Comparison of ENCODE assay signal across 2 cellular contexts in the genomic region with DNA sequence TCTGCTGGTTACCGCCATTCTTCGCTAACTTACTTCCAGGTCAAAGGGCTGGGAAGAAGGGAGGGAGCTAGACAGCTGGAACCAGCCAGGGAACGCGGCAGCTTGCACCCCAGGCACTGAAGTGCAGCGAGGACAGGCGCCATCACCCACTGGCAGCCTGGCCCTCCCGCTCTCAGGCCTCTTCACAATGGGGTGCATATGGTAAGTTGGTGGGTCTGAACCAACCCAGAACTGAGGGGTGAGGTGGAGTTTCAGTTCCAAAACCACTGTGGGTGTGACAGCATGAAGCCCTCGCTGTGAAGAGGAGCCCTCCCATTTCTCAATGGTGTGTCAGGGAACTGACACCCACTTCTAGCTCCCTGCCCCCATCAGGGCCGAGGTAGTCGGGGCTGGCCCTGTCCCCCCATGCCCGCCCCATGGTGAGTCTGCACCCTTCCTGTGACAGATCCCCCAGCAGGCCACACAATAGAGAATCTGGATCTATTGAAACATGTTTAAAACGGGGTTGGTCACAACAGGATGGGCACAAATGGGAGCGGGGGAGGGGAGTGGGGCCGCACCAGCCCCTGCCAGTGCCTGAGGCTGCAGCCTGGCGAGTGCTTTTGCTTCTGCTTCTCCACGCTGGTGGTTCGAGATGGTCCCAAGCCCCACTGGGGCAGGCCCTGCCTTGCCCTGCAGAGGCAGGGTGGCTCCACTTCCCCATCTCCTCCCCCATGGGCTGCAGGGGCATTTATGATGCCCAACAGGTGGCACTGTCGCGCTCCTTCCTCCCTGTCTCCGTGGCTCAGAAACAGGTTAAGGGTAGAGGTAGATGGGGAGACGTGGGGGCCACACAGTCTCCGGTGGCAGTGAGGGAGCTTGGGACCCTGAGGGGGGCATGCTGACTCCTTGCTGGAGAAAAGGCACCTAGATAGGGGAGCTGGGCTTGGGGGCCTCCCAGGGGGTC.
A peak's percentile ranks its signal among the peaks of the same experiment; 100 is the strongest.
TF ChIP-seq lines count a peak whose summit lies in the region.

No MANE protein-coding gene starts in this region.

TF ChIP-seq in K562, 482 proteins besides CTCF, POLR2A, EP300 and RAD21 (continues in another document):
- TF ChIP-seq ARHGAP35 (IDR thresholded peaks at IDR 0.05; ENCODE audit: partially characterized antibody) = no peak
- no peak for TF ChIP-seq JUNB (CRISPR knock-in tag; conservative IDR thresholded peaks at IDR 0.05)
- TF ChIP-seq LARP7 (IDR thresholded peaks at IDR 0.05) = no peak
- TF ChIP-seq, protein P1, sequence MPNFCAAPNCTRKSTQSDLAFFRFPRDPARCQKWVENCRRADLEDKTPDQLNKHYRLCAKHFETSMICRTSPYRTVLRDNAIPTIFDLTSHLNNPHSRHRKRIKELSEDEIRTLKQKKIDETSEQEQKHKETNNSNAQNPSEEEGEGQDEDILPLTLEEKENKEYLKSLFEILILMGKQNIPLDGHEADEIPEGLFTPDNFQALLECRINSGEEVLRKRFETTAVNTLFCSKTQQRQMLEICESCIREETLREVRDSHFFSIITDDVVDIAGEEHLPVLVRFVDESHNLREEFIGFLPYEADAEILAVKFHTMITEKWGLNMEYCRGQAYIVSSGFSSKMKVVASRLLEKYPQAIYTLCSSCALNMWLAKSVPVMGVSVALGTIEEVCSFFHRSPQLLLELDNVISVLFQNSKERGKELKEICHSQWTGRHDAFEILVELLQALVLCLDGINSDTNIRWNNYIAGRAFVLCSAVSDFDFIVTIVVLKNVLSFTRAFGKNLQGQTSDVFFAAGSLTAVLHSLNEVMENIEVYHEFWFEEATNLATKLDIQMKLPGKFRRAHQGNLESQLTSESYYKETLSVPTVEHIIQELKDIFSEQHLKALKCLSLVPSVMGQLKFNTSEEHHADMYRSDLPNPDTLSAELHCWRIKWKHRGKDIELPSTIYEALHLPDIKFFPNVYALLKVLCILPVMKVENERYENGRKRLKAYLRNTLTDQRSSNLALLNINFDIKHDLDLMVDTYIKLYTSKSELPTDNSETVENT (CRISPR knock-in tag; IDR thresholded peaks at IDR 0.05) = no peak
- no peak for TF ChIP-seq ZFP36 (IDR thresholded peaks at IDR 0.05; ENCODE audit: low read depth, low read length, partially characterized antibody)
- peak; percentile 78; the same call in 1 of the 2 replicates for TF ChIP-seq SPI1 (IDR thresholded peaks at IDR 0.05; ENCODE audit: borderline replicate concordance, low read depth, low read length)
- TF ChIP-seq, protein P2, sequence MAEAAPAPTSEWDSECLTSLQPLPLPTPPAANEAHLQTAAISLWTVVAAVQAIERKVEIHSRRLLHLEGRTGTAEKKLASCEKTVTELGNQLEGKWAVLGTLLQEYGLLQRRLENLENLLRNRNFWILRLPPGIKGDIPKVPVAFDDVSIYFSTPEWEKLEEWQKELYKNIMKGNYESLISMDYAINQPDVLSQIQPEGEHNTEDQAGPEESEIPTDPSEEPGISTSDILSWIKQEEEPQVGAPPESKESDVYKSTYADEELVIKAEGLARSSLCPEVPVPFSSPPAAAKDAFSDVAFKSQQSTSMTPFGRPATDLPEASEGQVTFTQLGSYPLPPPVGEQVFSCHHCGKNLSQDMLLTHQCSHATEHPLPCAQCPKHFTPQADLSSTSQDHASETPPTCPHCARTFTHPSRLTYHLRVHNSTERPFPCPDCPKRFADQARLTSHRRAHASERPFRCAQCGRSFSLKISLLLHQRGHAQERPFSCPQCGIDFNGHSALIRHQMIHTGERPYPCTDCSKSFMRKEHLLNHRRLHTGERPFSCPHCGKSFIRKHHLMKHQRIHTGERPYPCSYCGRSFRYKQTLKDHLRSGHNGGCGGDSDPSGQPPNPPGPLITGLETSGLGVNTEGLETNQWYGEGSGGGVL (CRISPR knock-in tag; IDR thresholded peaks at IDR 0.05) = no peak
- 0 out of 2 replicates have a peak, but pooled peaks have one; percentile 13 for TF ChIP-seq SMC3 (conservative IDR thresholded peaks at IDR 0.05; ENCODE audit: insufficient read depth, low read depth, low read length)
- no peak for TF ChIP-seq KHSRP (IDR thresholded peaks at IDR 0.05)
- TF ChIP-seq MAFG (tag; conservative IDR thresholded peaks at IDR 0.05) = no peak
- TF ChIP-seq, protein P3, sequence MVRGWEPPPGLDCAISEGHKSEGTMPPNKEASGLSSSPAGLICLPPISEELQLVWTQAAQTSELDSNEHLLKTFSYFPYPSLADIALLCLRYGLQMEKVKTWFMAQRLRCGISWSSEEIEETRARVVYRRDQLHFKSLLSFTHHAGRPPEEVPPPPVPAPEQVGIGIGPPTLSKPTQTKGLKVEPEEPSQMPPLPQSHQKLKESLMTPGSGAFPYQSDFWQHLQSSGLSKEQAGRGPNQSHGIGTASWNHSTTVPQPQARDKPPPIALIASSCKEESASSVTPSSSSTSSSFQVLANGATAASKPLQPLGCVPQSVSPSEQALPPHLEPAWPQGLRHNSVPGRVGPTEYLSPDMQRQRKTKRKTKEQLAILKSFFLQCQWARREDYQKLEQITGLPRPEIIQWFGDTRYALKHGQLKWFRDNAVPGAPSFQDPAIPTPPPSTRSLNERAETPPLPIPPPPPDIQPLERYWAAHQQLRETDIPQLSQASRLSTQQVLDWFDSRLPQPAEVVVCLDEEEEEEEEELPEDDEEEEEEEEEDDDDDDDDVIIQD (CRISPR knock-in tag; IDR thresholded peaks at IDR 0.05) = no peak
- TF ChIP-seq, protein P4, sequence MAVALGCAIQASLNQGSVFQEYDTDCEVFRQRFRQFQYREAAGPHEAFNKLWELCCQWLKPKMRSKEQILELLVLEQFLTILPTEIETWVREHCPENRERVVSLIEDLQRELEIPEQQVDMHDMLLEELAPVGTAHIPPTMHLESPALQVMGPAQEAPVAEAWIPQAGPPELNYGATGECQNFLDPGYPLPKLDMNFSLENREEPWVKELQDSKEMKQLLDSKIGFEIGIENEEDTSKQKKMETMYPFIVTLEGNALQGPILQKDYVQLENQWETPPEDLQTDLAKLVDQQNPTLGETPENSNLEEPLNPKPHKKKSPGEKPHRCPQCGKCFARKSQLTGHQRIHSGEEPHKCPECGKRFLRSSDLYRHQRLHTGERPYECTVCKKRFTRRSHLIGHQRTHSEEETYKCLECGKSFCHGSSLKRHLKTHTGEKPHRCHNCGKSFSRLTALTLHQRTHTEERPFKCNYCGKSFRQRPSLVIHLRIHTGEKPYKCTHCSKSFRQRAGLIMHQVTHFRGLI (CRISPR knock-in tag; IDR thresholded peaks at IDR 0.05) = no peak
- TF ChIP-seq EGR1 (conservative IDR thresholded peaks at IDR 0.05) = no peak
- no peak for TF ChIP-seq CREBBP (IDR thresholded peaks at IDR 0.05; ENCODE audit: low read depth, low read length)
- TF ChIP-seq POLR2G (IDR thresholded peaks at IDR 0.05; ENCODE audit: low read depth, low read length) = peak; percentile 64
- TF ChIP-seq NCOA2 (IDR thresholded peaks at IDR 0.05; ENCODE audit: partially characterized antibody in 2 of 2) = no peak
- TF ChIP-seq HEY1 (CRISPR knock-in tag; IDR thresholded peaks at IDR 0.05; ENCODE audit: borderline replicate concordance) = no peak
- TF ChIP-seq STAT5A (IDR thresholded peaks at IDR 0.05; ENCODE audit: borderline replicate concordance, low read length) = no peak
- no peak for TF ChIP-seq PRMT5 (CRISPR knock-in tag; IDR thresholded peaks at IDR 0.05)
- 0 out of 2 replicates have a peak, but pooled peaks have one; percentile 19 for TF ChIP-seq RB1 (IDR thresholded peaks at IDR 0.05; ENCODE audit: low read depth)

TF ChIP-seq in HepG2, 621 proteins besides CTCF, POLR2A, EP300 and RAD21 (continues in another document):
- TF ChIP-seq KMT2B (CRISPR knock-in tag; IDR thresholded peaks at IDR 0.05) (0 out of 2 replicates have a peak, but pooled peaks have one; percentile 17), HNRNPL (IDR thresholded peaks at IDR 0.05; ENCODE audit: low read depth, low read length) (peak; percentile 41; the same call in 1 of the 2 replicates), RELA (CRISPR knock-in tag; IDR thresholded peaks at IDR 0.05) (no peak), ZNF253 (CRISPR knock-in tag; IDR thresholded peaks at IDR 0.05; ENCODE audit: borderline replicate concordance) (no peak), ZNF709 (CRISPR knock-in tag; IDR thresholded peaks at IDR 0.05) (no peak), PHF21A (CRISPR knock-in tag; IDR thresholded peaks at IDR 0.05) (no peak), ZNF207 (IDR thresholded peaks at IDR 0.05; ENCODE audit: borderline replicate concordance) (no peak), TP53 (CRISPR knock-in tag; conservative IDR thresholded peaks at IDR 0.05) (no peak), TAF1 (CRISPR knock-in tag; IDR thresholded peaks at IDR 0.05) (peak; percentile 28; the same call in 1 of the 2 replicates), PCBP1 (IDR thresholded peaks at IDR 0.05; ENCODE audit: borderline replicate concordance, low read depth, low read length) (0 out of 2 replicates have a peak, but pooled peaks have one; percentile 52), MAFF (IDR thresholded peaks at IDR 0.05; ENCODE audit: low read depth, low read length) (no peak), ZNF878 (CRISPR knock-in tag; IDR thresholded peaks at IDR 0.05) (0 out of 2 replicates have a peak, but pooled peaks have one; percentile 24), NFE2L2 (IDR thresholded peaks at IDR 0.05; ENCODE audit: low read length) (no peak), HNF4A (CRISPR knock-in tag; IDR thresholded peaks at IDR 0.05) (no peak), FOXO1 (CRISPR knock-in tag; IDR thresholded peaks at IDR 0.05) (peak; percentile 21; the same call in 1 of the 2 replicates), GPN1 (CRISPR knock-in tag; IDR thresholded peaks at IDR 0.05; ENCODE audit: borderline replicate concordance) (0 out of 2 replicates have a peak, but pooled peaks have one; percentile 21), MEIS1 (CRISPR knock-in tag; IDR thresholded peaks at IDR 0.05; ENCODE audit: borderline replicate concordance) (no peak), MAF1 (CRISPR knock-in tag; IDR thresholded peaks at IDR 0.05; ENCODE audit: borderline replicate concordance) (no peak), SALL1 (CRISPR knock-in tag; IDR thresholded peaks at IDR 0.05) (no peak)
- TF ChIP-seq, protein P5, sequence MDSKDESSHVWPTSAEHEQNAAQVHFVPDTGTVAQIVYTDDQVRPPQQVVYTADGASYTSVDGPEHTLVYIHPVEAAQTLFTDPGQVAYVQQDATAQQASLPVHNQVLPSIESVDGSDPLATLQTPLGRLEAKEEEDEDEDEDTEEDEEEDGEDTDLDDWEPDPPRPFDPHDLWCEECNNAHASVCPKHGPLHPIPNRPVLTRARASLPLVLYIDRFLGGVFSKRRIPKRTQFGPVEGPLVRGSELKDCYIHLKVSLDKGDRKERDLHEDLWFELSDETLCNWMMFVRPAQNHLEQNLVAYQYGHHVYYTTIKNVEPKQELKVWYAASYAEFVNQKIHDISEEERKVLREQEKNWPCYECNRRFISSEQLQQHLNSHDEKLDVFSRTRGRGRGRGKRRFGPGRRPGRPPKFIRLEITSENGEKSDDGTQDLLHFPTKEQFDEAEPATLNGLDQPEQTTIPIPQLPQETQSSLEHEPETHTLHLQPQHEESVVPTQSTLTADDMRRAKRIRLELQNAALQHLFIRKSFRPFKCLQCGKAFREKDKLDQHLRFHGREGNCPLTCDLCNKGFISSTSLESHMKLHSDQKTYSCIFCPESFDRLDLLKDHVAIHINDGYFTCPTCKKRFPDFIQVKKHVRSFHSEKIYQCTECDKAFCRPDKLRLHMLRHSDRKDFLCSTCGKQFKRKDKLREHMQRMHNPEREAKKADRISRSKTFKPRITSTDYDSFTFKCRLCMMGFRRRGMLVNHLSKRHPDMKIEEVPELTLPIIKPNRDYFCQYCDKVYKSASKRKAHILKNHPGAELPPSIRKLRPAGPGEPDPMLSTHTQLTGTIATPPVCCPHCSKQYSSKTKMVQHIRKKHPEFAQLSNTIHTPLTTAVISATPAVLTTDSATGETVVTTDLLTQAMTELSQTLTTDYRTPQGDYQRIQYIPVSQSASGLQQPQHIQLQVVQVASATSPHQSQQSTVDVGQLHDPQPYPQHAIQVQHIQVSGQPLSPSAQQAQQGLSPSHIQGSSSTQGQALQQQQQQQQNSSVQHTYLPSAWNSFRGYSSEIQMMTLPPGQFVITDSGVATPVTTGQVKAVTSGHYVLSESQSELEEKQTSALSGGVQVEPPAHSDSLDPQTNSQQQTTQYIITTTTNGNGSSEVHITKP (CRISPR knock-in tag; IDR thresholded peaks at IDR 0.05; ENCODE audit: low read depth) = 0 out of 2 replicates have a peak, but pooled peaks have one; percentile 44
- TF ChIP-seq, protein P6, sequence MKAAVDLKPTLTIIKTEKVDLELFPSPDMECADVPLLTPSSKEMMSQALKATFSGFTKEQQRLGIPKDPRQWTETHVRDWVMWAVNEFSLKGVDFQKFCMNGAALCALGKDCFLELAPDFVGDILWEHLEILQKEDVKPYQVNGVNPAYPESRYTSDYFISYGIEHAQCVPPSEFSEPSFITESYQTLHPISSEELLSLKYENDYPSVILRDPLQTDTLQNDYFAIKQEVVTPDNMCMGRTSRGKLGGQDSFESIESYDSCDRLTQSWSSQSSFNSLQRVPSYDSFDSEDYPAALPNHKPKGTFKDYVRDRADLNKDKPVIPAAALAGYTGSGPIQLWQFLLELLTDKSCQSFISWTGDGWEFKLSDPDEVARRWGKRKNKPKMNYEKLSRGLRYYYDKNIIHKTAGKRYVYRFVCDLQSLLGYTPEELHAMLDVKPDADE (CRISPR knock-in tag; IDR thresholded peaks at IDR 0.05) = no peak
- TF ChIP-seq, protein P7, sequence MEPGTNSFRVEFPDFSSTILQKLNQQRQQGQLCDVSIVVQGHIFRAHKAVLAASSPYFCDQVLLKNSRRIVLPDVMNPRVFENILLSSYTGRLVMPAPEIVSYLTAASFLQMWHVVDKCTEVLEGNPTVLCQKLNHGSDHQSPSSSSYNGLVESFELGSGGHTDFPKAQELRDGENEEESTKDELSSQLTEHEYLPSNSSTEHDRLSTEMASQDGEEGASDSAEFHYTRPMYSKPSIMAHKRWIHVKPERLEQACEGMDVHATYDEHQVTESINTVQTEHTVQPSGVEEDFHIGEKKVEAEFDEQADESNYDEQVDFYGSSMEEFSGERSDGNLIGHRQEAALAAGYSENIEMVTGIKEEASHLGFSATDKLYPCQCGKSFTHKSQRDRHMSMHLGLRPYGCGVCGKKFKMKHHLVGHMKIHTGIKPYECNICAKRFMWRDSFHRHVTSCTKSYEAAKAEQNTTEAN (CRISPR knock-in tag; conservative IDR thresholded peaks at IDR 0.05) = no peak
- TF ChIP-seq, protein P8, sequence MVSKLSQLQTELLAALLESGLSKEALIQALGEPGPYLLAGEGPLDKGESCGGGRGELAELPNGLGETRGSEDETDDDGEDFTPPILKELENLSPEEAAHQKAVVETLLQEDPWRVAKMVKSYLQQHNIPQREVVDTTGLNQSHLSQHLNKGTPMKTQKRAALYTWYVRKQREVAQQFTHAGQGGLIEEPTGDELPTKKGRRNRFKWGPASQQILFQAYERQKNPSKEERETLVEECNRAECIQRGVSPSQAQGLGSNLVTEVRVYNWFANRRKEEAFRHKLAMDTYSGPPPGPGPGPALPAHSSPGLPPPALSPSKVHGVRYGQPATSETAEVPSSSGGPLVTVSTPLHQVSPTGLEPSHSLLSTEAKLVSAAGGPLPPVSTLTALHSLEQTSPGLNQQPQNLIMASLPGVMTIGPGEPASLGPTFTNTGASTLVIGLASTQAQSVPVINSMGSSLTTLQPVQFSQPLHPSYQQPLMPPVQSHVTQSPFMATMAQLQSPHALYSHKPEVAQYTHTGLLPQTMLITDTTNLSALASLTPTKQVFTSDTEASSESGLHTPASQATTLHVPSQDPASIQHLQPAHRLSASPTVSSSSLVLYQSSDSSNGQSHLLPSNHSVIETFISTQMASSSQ (IDR thresholded peaks at IDR 0.05; ENCODE audit: low read depth) = no peak
- TF ChIP-seq, protein P8 (CRISPR knock-in tag; IDR thresholded peaks at IDR 0.05; ENCODE audit: borderline replicate concordance) = no peak
